Comparison of ENCODE assay signal across 1 cellular context in genomic region chr6:71403422-71404134, GRCh38.
TF ChIP-seq lines count a peak whose summit lies in the region.

No MANE protein-coding gene starts in this region.

TF ChIP-seq in SK-N-SH, 30 proteins besides CTCF, POLR2A, EP300 and RAD21:
- TF ChIP-seq JUND (IDR thresholded peaks at IDR 0.05) = no peak
- TF ChIP-seq CHD2 (IDR thresholded peaks at IDR 0.05; ENCODE audit: low read length, partially characterized antibody) = no peak
TF ChIP-seq in SK-N-SH: peak in this region for 0.
